In genomic region chr9:7342229-7342628, GRCh38 we compare ENCODE assay signal across 12 cellular contexts.
DNase-seq lines count a peak whose midpoint lies in the region; ATAC-seq and TF ChIP-seq lines count a peak whose summit lies in the region.
"Had no signal": no experiment of that assay in that cellular context is flagged by ENCODE, and none has a peak within 500 bp of the region (broad histone marks: within the 10 kb centered on the region; RNA-seq: fewer than 3 reads in every experiment).

No MANE protein-coding gene starts in this region.

- H3K9me2 ChIP-seq in SK-N-SH: no peaks in the 10 kb centered on the region

- intact Hi-C loops in A673 (cut with micrococcal nuclease; ENCODE audit: unreplicated experiment) (loop anchor here (10.0 kb wide), 1 partner anchor 193 kb away; no protein-coding TSS in a partner anchor), mammary epithelial cell (cut with micrococcal nuclease) (no loop called here)

- H3K79me2 ChIP-seq in SK-N-SH (ENCODE audit: insufficient read depth): no peaks in the 10 kb centered on the region
- H3K79me2 ChIP-seq in mammary epithelial cell (ENCODE audit: insufficient read depth, low read length): no peaks in the 10 kb centered on the region

- 73% methylated on average over 1 of the region's 1 CpG for WGBS in SK-N-SH (ENCODE audit: low lambda C conversion rate)
- 62% methylated on average over 1 of the region's 1 CpG for WGBS in mammary epithelial cell (ENCODE audit: low coverage, missing lambda C conversion rate)

- TF ChIP-seq CTCF in A673 (conservative IDR thresholded peaks at IDR 0.05; ENCODE audit: low read depth, low read length) (peak; percentile 39), SK-N-SH (IDR thresholded peaks at IDR 0.05) (0 out of 2 replicates have a peak, but pooled peaks have one; percentile 19), mammary epithelial cell (conservative IDR thresholded peaks at IDR 0.05 in 1 of 2, IDR thresholded peaks at IDR 0.05 in 1 of 2; ENCODE audit: extremely low read depth in 1 of 2, insufficient read depth in 1 of 2, low read depth in 1 of 2, low read length in 2 of 2) (no peak)

- dilution Hi-C loops in mammary epithelial cell (cut with HindIII; ENCODE audit: low sequenced_read_pairs): no loop called here

- H3K4me1 ChIP-seq in A673 (ENCODE audit: insufficient read depth, low read length, poor library complexity, severe bottlenecking) (peaks cover 5% of the 10 kb centered on the region), SK-N-SH (ENCODE audit: control insufficient read depth in 1 of 2, insufficient read depth in 2 of 2, low read depth in 1 of 2, low read length in 1 of 2) (peaks cover 0 to 15% of the 10 kb centered on the region in 2 experiments; a peak in 2 of 4 replicates), mammary epithelial cell (ENCODE audit: insufficient read depth, low read length) (no peaks in the 10 kb centered on the region)

- no peak for TF ChIP-seq EP300 in SK-N-SH (IDR thresholded peaks at IDR 0.05; ENCODE audit: borderline replicate concordance in 1 of 2, low read depth in 1 of 2, low read length in 1 of 2)

- peak; percentile 36 for TF ChIP-seq RAD21 in SK-N-SH (IDR thresholded peaks at IDR 0.05; ENCODE audit: low read length)

- no peaks in the 10 kb centered on the region for H3F3A ChIP-seq in SK-N-SH (replicated peaks; ENCODE audit: insufficient read depth)

- H3K4me3 ChIP-seq in A673 (ENCODE audit: low read depth, low read length, poor library complexity, severe bottlenecking): no peak overlapping the region
- H3K4me3 ChIP-seq in SK-N-SH (ENCODE audit: low read depth in 2 of 2, low read length in 1 of 2): no peak overlapping the region
- H3K4me3 ChIP-seq in mammary epithelial cell (replicated peaks in 1 of 3; ENCODE audit: insufficient read depth in 1 of 3, low read depth in 2 of 3, low read length in 3 of 3): no peak overlapping the region
- H3K4me3 ChIP-seq: tibial nerve had no signal

- H4K20me1 ChIP-seq in SK-N-SH (ENCODE audit: insufficient read depth): no peaks in the 10 kb centered on the region
- no peaks in the 10 kb centered on the region for H4K20me1 ChIP-seq in mammary epithelial cell (ENCODE audit: insufficient read depth, low read length)

- H3K9ac ChIP-seq in SK-N-SH (no peak overlapping the region), mammary epithelial cell (ENCODE audit: insufficient read depth, low read length) (no peak overlapping the region)

- H3K27ac ChIP-seq in A673 (ENCODE audit: low read depth, low read length, poor library complexity, severe bottlenecking) (no peak overlapping the region), SK-N-SH (ENCODE audit: low read depth in 2 of 2, low read length in 1 of 2) (no peak overlapping the region), mammary epithelial cell (ENCODE audit: insufficient read depth, low read depth, low read length) (no peak overlapping the region)
- H3K27ac ChIP-seq: tibial nerve had no signal

- POLR2A ChIA-PET in A673 (lab: Charles Lee; ENCODE audit: low non-redundant PET): no interaction called here
- POLR2A ChIA-PET in SK-N-SH (lab: Yijun Ruan, JAX): no interaction called here

- BruUV-seq in A673 (replicated peaks; lab: Mats Ljungman, UMichigan) (no TSS peak), mammary epithelial cell (replicated peaks; lab: Mats Ljungman, UMichigan) (no TSS peak)

- CTCF ChIA-PET in A673 (lab: Charles Lee): interaction anchor here (1.0 kb wide), 1 partner anchor 16 kb away, joined by 3 read pairs; no protein-coding TSS in a partner anchor
- CTCF ChIA-PET in SK-N-SH (lab: Yijun Ruan, JAX): interaction anchor here (1.0 to 1.8 kb wide), 5 partner anchors 16 to 290 kb away, joined by 3 to 7 read pairs (median 4); no protein-coding TSS in a partner anchor
- CTCF ChIA-PET in mammary epithelial cell (lab: Charles Lee; ENCODE audit: low non-redundant PET): no interaction called here

- H3K4me2 ChIP-seq in SK-N-SH: no peak overlapping the region
- no peak overlapping the region for H3K4me2 ChIP-seq in mammary epithelial cell (ENCODE audit: insufficient read depth, low read depth, low read length)

- H3K36me3 ChIP-seq in A673 (ENCODE audit: insufficient read depth, low read length, poor library complexity, severe bottlenecking) (no peaks in the 10 kb centered on the region), SK-N-SH (replicated peaks in 1 of 2; ENCODE audit: control insufficient read depth in 1 of 2, insufficient read depth in 2 of 2, low read length in 1 of 2) (no peaks in the 10 kb centered on the region), mammary epithelial cell (ENCODE audit: insufficient read depth, low read length) (no peaks in the 10 kb centered on the region)
- H3K36me3 ChIP-seq: tibial nerve had no signal

- H3K27me3 ChIP-seq in A673 (replicated peaks; ENCODE audit: insufficient read depth, low read depth, low read length, poor library complexity): no peaks in the 10 kb centered on the region
- no peaks in the 10 kb centered on the region for H3K27me3 ChIP-seq in SK-N-SH (ENCODE audit: insufficient read depth)
- no peaks in the 10 kb centered on the region for H3K27me3 ChIP-seq in mammary epithelial cell (ENCODE audit: insufficient read depth, low read length)
- H3K27me3 ChIP-seq: tibial nerve had no signal

- ATAC-seq in GM19324 (IDR thresholded peaks at IDR 0.05; ENCODE audit: low FRiP score, unreplicated experiment) (peak; percentile 67), HG02981 (IDR thresholded peaks at IDR 0.05; ENCODE audit: unreplicated experiment) (peak; percentile 77)
- ATAC-seq: sciatic nerve had no signal

- H2AFZ ChIP-seq in SK-N-SH (ENCODE audit: low read depth) (no peak overlapping the region), mammary epithelial cell (ENCODE audit: low read depth, low read length) (no peak overlapping the region)

- H3K9me3 ChIP-seq in A673 (ENCODE audit: low read depth, low read length, poor library complexity, severe bottlenecking) (no peaks in the 10 kb centered on the region), SK-N-SH (no peaks in the 10 kb centered on the region), mammary epithelial cell (replicated peaks; ENCODE audit: insufficient read depth, low read length) (no peaks in the 10 kb centered on the region)
- H3K9me3 ChIP-seq: tibial nerve had no signal

- DNase-seq in A673 (ENCODE audit: low spot score) (no peak), SK-N-SH (no peak), mammary epithelial cell (no peak), EL (no peak), retina (no peak), NCI-H2227 treated with DMSO at 0.1 percent for 48 hours (lab: John Stamatoyannopoulos, UW) (no peak)
- DNase-seq: activated effector memory CD4-positive, alpha-beta T cell treated with Interleukin-2 at 50 U/mL for 16 hours; AML-193 had no signal

- in situ Hi-C loops in mammary epithelial cell (cut with MboI; ENCODE audit: low sequenced_read_pairs in 2 of 2): no loop called here

TF ChIP-seq in SK-N-SH, 30 proteins besides CTCF, POLR2A, EP300 and RAD21:
- TF ChIP-seq POLR2AphosphoS5 (IDR thresholded peaks at IDR 0.05; ENCODE audit: low read depth, low read length): no peak
- peak; percentile 9; the same call in 1 of the 2 replicates for TF ChIP-seq SMC3 (IDR thresholded peaks at IDR 0.05; ENCODE audit: low read depth, low read length)

Comparison
In these comparisons a context has a peak if more than half of its experiments do, and no peak if none do; other contexts are left out.
1. CTCF ChIP-seq: peak in A673 (single experiment) and SK-N-SH (single experiment); none in mammary epithelial cell (0 of 2).